Comparison of ENCODE assay signal across 9 cellular contexts in the genomic region with DNA sequence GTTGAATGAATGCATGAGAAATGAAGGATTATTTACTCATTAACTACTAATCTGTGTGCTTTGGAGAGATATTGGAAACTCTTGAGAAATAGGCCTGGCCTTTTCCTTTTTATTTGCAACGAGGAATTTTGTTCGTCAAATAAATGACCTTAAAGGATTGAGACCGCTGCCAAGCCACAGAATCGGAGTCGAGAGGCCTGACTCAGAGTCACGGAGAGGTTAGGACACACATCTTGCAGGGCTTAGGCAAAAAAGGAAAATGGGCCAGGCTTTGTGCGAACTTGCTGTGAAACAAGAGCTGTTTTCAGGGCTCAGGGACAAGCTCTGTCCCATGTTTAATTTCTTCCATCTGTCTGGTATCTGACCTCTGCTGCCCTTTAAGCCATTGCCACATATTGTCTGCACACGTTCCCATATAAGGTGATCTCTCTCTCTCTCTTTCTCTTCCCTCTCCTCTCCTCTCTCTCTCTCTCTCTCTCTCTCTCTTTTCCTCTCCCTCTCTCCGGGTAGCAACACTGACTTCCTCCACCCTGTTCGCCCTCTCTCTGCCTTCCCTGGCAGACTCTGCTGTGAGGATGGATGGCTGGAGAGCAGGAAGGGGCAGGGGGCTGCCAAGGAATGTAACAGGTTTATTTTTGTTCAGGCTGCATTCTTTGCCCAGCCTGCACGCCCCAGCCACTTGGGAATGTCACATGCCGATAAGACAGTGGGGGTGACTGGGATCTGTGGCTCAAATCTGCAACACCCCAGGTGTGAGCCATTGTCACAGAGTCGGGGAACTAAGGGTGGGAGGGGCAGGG. TPM values are rescaled to one million over a fixed set of nuclear protein-coding genes. Genes with fewer than 3 reads are reported as not detected.
DNase-seq lines count a peak whose midpoint lies in the region; ATAC-seq and TF ChIP-seq lines count a peak whose summit lies in the region.
"Had no signal": no experiment of that assay in that cellular context is flagged by ENCODE, and none has a peak within 500 bp of the region (broad histone marks: within the 10 kb centered on the region; RNA-seq: fewer than 3 reads in every experiment).

No MANE protein-coding gene starts in this region.

- POLR2A ChIA-PET in activated CD4-positive, alpha-beta T cell treated with anti-CD3 and anti-CD28 coated beads for 36 hours (lab: Charles Lee): no interaction called here

- H3K27ac Mint-ChIP-seq in endodermal cell: peak overlapping the region; percentile 85
- H3K27ac Mint-ChIP-seq in activated CD4-positive, alpha-beta T cell treated with anti-CD3 and anti-CD28 coated beads for 36 hours: no peak overlapping the region

- H3K27ac ChIP-seq in endodermal cell (ENCODE audit: low read depth, low read length) (peak overlapping the region; percentile 66), mesodermal cell (ENCODE audit: low read depth, low read length, severe bottlenecking) (peak overlapping the region; percentile 60)
- H3K27ac ChIP-seq: C4-2B had no signal

- intact Hi-C loops in activated CD4-positive, alpha-beta T cell treated with anti-CD3 and anti-CD28 coated beads for 36 hours (cut with DNase I, micrococcal nuclease): no loop called here

- CTCF ChIA-PET in activated CD4-positive, alpha-beta T cell treated with anti-CD3 and anti-CD28 coated beads for 36 hours (lab: Charles Lee): no interaction called here

- peaks cover 15% of the 10 kb centered on the region for H3K9me3 Mint-ChIP-seq in endodermal cell
- no peaks in the 10 kb centered on the region for H3K9me3 Mint-ChIP-seq in activated CD4-positive, alpha-beta T cell treated with anti-CD3 and anti-CD28 coated beads for 36 hours (ENCODE audit: low read depth)

- whole genome bisulfite sequencing in endodermal cell (ENCODE audit: insufficient coverage in 1 of 2, insufficient read length in 1 of 2), 2 experiments: 66 to 67% methylated on average over 10 to 12 of the region's 13 CpGs
- 74 to 78% methylated on average over 10 to 11 of the region's 13 CpGs for WGBS in mesodermal cell (ENCODE audit: insufficient coverage in 2 of 2), 2 experiments

- H3K36me3 ChIP-seq in endodermal cell (ENCODE audit: control insufficient read depth, insufficient read depth, low read length) (no peaks in the 10 kb centered on the region), mesodermal cell (ENCODE audit: control insufficient read depth, insufficient read depth, low read length) (no peaks in the 10 kb centered on the region)

- no peak for TF ChIP-seq CTCF in endodermal cell (conservative IDR thresholded peaks at IDR 0.05)

- H3K36me3 Mint-ChIP-seq in endodermal cell (ENCODE audit: low read depth): no peaks in the 10 kb centered on the region
- H3K36me3 Mint-ChIP-seq in activated CD4-positive, alpha-beta T cell treated with anti-CD3 and anti-CD28 coated beads for 36 hours (ENCODE audit: low read depth): no peaks in the 10 kb centered on the region

- peaks cover 7% of the 10 kb centered on the region for H3K27me3 Mint-ChIP-seq in endodermal cell (ENCODE audit: insufficient read depth)
- peaks cover 5% of the 10 kb centered on the region for H3K27me3 Mint-ChIP-seq in activated CD4-positive, alpha-beta T cell treated with anti-CD3 and anti-CD28 coated beads for 36 hours

- peak; percentile 84 for DNase-seq in A172 (ENCODE audit: low spot score)
- DNase-seq in NCI-H2196 (lab: John Stamatoyannopoulos, UW; ENCODE audit: unreplicated experiment): peak; percentile 72
- peak; percentile 87 for DNase-seq in endodermal cell
- DNase-seq in activated CD4-positive, alpha-beta T cell treated with anti-CD3 and anti-CD28 coated beads for 36 hours: no peak
- DNase-seq in GM19238 (ENCODE audit: insufficient read length, low spot score): no peak

- H3K4me1 Mint-ChIP-seq in endodermal cell: peaks cover 21% of the 10 kb centered on the region
- H3K4me1 Mint-ChIP-seq in activated CD4-positive, alpha-beta T cell treated with anti-CD3 and anti-CD28 coated beads for 36 hours: peaks cover 3% of the 10 kb centered on the region

- ATAC-seq in GM21360 (IDR thresholded peaks at IDR 0.05; ENCODE audit: unreplicated experiment): no peak
- no peak for ATAC-seq in HG02938 (IDR thresholded peaks at IDR 0.05; ENCODE audit: unreplicated experiment)
- no peak for ATAC-seq in activated CD4-positive, alpha-beta T cell treated with anti-CD3 and anti-CD28 coated beads for 36 hours

- H3K4me1 ChIP-seq in endodermal cell (ENCODE audit: control insufficient read depth, insufficient read depth, low read length) (peaks cover 17% of the 10 kb centered on the region), mesodermal cell (ENCODE audit: control insufficient read depth, insufficient read depth, low read length, poor library complexity, severe bottlenecking) (peaks cover 9% of the 10 kb centered on the region)

- peak overlapping the region; percentile 8 for H3K4me3 Mint-ChIP-seq in endodermal cell
- H3K4me3 Mint-ChIP-seq in activated CD4-positive, alpha-beta T cell treated with anti-CD3 and anti-CD28 coated beads for 36 hours: no peak overlapping the region

- H3K27me3 ChIP-seq in endodermal cell (ENCODE audit: control insufficient read depth, insufficient read depth, low read length, poor library complexity, severe bottlenecking): no peaks in the 10 kb centered on the region

- H3K9me3 ChIP-seq in endodermal cell (ENCODE audit: control insufficient read depth, low read length): peaks cover 19% of the 10 kb centered on the region
- H3K9me3 ChIP-seq in mesodermal cell (ENCODE audit: control insufficient read depth, low read length): no peaks in the 10 kb centered on the region

- H3K9ac ChIP-seq in endodermal cell (ENCODE audit: extremely low read depth, low read length, poor library complexity, severe bottlenecking): peak overlapping the region; percentile 26

- peak overlapping the region; percentile 4 for H3K4me3 ChIP-seq in endodermal cell (ENCODE audit: low read length)
- no peak overlapping the region for H3K4me3 ChIP-seq in mesodermal cell (ENCODE audit: extremely low read depth, insufficient read depth, low read length, poor library complexity, severe bottlenecking)

RNA-seq across cellular contexts. Expression of a gene that starts 14.9 kb away (rescaled TPM):
- 32.8 and 34.8 TPM in 2 replicates for total RNA-seq in A172 (2014; rRNA removed; shearing (Covaris generic))
- 10 to 100 TPM; 20.2 to 29.6 TPM for total RNA-seq in endodermal cell
- 31.5 TPM for polyA plus RNA-seq in endodermal cell (2013, experiment 1 of 2)
- polyA plus RNA-seq in endodermal cell (2013, experiment 2 of 2): 36.8 TPM
- 20.5 TPM for polyA plus RNA-seq in mesodermal cell (2013, experiment 1 of 2)
- polyA plus RNA-seq in mesodermal cell (2013, experiment 2 of 2): 26.9 TPM
- 1 to 10 TPM; 3.5 TPM for total RNA-seq in activated CD4-positive, alpha-beta T cell treated with anti-CD3 and anti-CD28 coated beads for 36 hours

Comparison
In these comparisons a context has a peak if more than half of its experiments do, and no peak if none do; other contexts are left out.
1. DNase-seq: peak in A172 (single experiment), NCI-H2196 (single experiment) and endodermal cell (single experiment); none in activated CD4-positive, alpha-beta T cell treated with anti-CD3 and anti-CD28 coated beads for 36 hours (single experiment) and GM19238 (single experiment).